Comparison of ENCODE assay signal across 22 cellular contexts in the genomic region with DNA sequence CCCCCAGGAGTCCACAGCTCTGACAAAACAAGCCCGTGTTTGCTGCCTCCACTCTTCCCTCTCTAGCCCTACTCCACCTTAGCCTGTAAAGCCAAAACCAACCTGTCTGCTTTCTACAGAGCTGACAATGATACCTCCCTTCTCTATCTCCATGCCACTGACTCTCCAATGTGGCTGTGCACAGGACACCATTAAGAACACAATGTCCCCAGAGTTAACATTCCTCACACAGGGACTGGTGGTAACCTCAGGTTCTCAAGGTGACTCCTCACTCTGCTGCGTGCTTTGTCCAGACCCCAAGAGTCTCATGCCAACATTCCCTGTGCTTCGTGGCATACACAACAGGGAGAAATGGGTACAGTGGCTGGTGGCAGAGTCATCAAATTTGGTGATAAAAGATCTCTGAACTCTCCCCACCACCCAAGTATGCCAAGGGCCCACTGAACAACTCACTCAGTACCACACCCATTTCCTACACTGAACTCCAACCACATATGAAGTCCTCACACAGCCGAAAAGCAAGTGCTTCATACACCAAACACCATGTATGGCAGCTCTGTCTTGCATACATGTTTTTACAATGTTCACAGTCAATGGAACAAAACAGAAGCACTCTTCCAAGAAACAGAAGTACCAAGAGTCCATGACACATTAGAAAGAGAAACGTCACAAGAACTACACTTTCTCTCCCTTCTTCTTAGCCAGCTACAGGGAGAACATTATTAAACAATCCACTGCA. TPM values are rescaled to one million over a fixed set of nuclear protein-coding genes. Genes with fewer than 3 reads are reported as not detected.
DNase-seq lines count a peak whose midpoint lies in the region; ATAC-seq lines count a peak whose summit lies in the region.
"Had no signal": no experiment of that assay in that cellular context is flagged by ENCODE, and none has a peak within 500 bp of the region (broad histone marks: within the 10 kb centered on the region; RNA-seq: fewer than 3 reads in every experiment).

No MANE protein-coding gene starts in this region.

- CTCF ChIA-PET in activated naive CD4-positive, alpha-beta T cell treated with anti-CD3 and anti-CD28 coated beads for 36 hours (lab: Charles Lee): interaction anchor here (0.8 to 1.3 kb wide), 3 partner anchors 11 to 22 kb away, joined by 3 read pairs; no protein-coding TSS in a partner anchor

- ATAC-seq in natural killer cell treated with Interleukin-12 subunit alpha and Interleukin-12 subunit beta and Interleukin-15 and Interleukin-18, amount 100 ng/mL, for 72 hours: peak in 1 of 2 donors; percentile 36
- ATAC-seq: HepG2, mucosa of descending colon had no signal

- H3K36me3 Mint-ChIP-seq in activated naive CD4-positive, alpha-beta T cell treated with anti-CD3 and anti-CD28 coated beads for 36 hours (ENCODE audit: low read depth): peaks cover 50% of the 10 kb centered on the region
- H3K36me3 Mint-ChIP-seq in activated naive CD8-positive, alpha-beta T cell: peaks cover 23% of the 10 kb centered on the region
- peaks cover 38% of the 10 kb centered on the region for H3K36me3 Mint-ChIP-seq in natural killer cell treated with Interleukin-12 subunit alpha and Interleukin-12 subunit beta and Interleukin-15 and Interleukin-18, amount 100 ng/mL, for 72 hours

- H3K4me3 ChIP-seq in Jurkat, Clone E6-1 (ENCODE audit: low read length): no peak overlapping the region
- H3K4me3 ChIP-seq: esophagus squamous epithelium, MG63, mucosa of descending colon, PC-9, SJSA1, tibial artery had no signal

- H3K4me3 Mint-ChIP-seq in activated naive CD4-positive, alpha-beta T cell treated with anti-CD3 and anti-CD28 coated beads for 36 hours: no peak overlapping the region
- H3K4me3 Mint-ChIP-seq in activated naive CD8-positive, alpha-beta T cell: peak overlapping the region; percentile 72
- no peak overlapping the region for H3K4me3 Mint-ChIP-seq in natural killer cell treated with Interleukin-12 subunit alpha and Interleukin-12 subunit beta and Interleukin-15 and Interleukin-18, amount 100 ng/mL, for 72 hours
- H3K4me3 Mint-ChIP-seq: activated B cell treated with CpG ODN at 0.5 μM for 24 hours had no signal

- no peaks in the 10 kb centered on the region for H3K27me3 Mint-ChIP-seq in activated naive CD4-positive, alpha-beta T cell treated with anti-CD3 and anti-CD28 coated beads for 36 hours (ENCODE audit: low read depth)
- H3K27me3 Mint-ChIP-seq in activated naive CD8-positive, alpha-beta T cell: no peaks in the 10 kb centered on the region
- no peaks in the 10 kb centered on the region for H3K27me3 Mint-ChIP-seq in natural killer cell treated with Interleukin-12 subunit alpha and Interleukin-12 subunit beta and Interleukin-15 and Interleukin-18, amount 100 ng/mL, for 72 hours
- H3K27me3 Mint-ChIP-seq: activated B cell treated with CpG ODN at 0.5 μM for 24 hours had no signal

- H3K4me1 Mint-ChIP-seq in activated naive CD4-positive, alpha-beta T cell treated with anti-CD3 and anti-CD28 coated beads for 36 hours (ENCODE audit: low read depth): peaks cover 50% of the 10 kb centered on the region
- peaks cover 46% of the 10 kb centered on the region for H3K4me1 Mint-ChIP-seq in activated naive CD8-positive, alpha-beta T cell (ENCODE audit: low read depth)
- peaks cover 20 to 29% of the 10 kb centered on the region in 2 donors for H3K4me1 Mint-ChIP-seq in natural killer cell treated with Interleukin-12 subunit alpha and Interleukin-12 subunit beta and Interleukin-15 and Interleukin-18, amount 100 ng/mL, for 72 hours (ENCODE audit: low read depth in 2 of 2)
- H3K4me1 Mint-ChIP-seq: activated B cell treated with CpG ODN at 0.5 μM for 24 hours had no signal

- intact Hi-C loops in activated naive CD4-positive, alpha-beta T cell treated with anti-CD3 and anti-CD28 coated beads for 36 hours (cut with micrococcal nuclease): loop anchor here (1.0 kb wide), 1 partner anchor 47 kb away; the partner anchor contains the start of gene CFAP20

- H3K27ac ChIP-seq in substantia nigra (ENCODE audit: low read depth, low read length, poor library complexity, severe bottlenecking): no peak overlapping the region
- H3K27ac ChIP-seq: C4-2B, esophagus squamous epithelium, PC-9, SJSA1, tibial artery had no signal

- H3K27ac Mint-ChIP-seq in activated naive CD4-positive, alpha-beta T cell treated with anti-CD3 and anti-CD28 coated beads for 36 hours: peak overlapping the region; percentile 83
- H3K27ac Mint-ChIP-seq in activated naive CD8-positive, alpha-beta T cell: peak overlapping the region; percentile 90
- H3K27ac Mint-ChIP-seq in natural killer cell treated with Interleukin-12 subunit alpha and Interleukin-12 subunit beta and Interleukin-15 and Interleukin-18, amount 100 ng/mL, for 72 hours: peak overlapping the region; percentile 13 to 78
- H3K27ac Mint-ChIP-seq: activated B cell treated with CpG ODN at 0.5 μM for 24 hours had no signal

- peak; percentile 11 for DNase-seq in activated naive CD4-positive, alpha-beta T cell treated with anti-CD3 and anti-CD28 coated beads for 36 hours
- no peak for DNase-seq in activated naive CD4-positive, alpha-beta T cell (lab: John Stamatoyannopoulos, UW)
- DNase-seq in Jurkat, Clone E6-1 (ENCODE audit: low read depth, low spot score): peak; percentile 20
- no peak for DNase-seq in natural killer cell treated with Interleukin-12 subunit alpha and Interleukin-12 subunit beta and Interleukin-15 and Interleukin-18, amount 100 ng/mL, for 72 hours (ENCODE audit: low spot score)
- DNase-seq in NCI-H187 (lab: John Stamatoyannopoulos, UW) (no peak), cerebellar nuclear complex (lab: John Stamatoyannopoulos, UW) (no peak), substantia nigra (lab: John Stamatoyannopoulos, UW) (no peak)
- DNase-seq: activated B cell treated with CpG ODN at 0.5 μM for 24 hours; effector CD4-positive, alpha-beta T cell; esophagus squamous epithelium; HCEC 1CT; MG63; mucosa of descending colon; NCI-H1436 treated with DMSO at 0.1 percent for 48 hours; NCI-H226; occipital lobe; PC-9; tibial artery had no signal

- H3K9me3 Mint-ChIP-seq in activated naive CD4-positive, alpha-beta T cell treated with anti-CD3 and anti-CD28 coated beads for 36 hours: no peaks in the 10 kb centered on the region
- H3K9me3 Mint-ChIP-seq in activated naive CD8-positive, alpha-beta T cell (ENCODE audit: low read depth): no peaks in the 10 kb centered on the region
- H3K9me3 Mint-ChIP-seq in natural killer cell treated with Interleukin-12 subunit alpha and Interleukin-12 subunit beta and Interleukin-15 and Interleukin-18, amount 100 ng/mL, for 72 hours: no peaks in the 10 kb centered on the region
- H3K9me3 Mint-ChIP-seq: activated B cell treated with CpG ODN at 0.5 μM for 24 hours had no signal

RNA-seq across cellular contexts. Expression of gene CSNK2A2, which starts 21.1 kb away (rescaled TPM):
- 10 to 100 TPM; 86.0 to 86.7 TPM for total RNA-seq in activated naive CD4-positive, alpha-beta T cell treated with anti-CD3 and anti-CD28 coated beads for 36 hours
- polyA plus RNA-seq in Jurkat, Clone E6-1 (2012; ENCODE audit: insufficient read depth, insufficient read length): 53.7 TPM
- 10 to 100 TPM; 72.6 to 84.5 TPM for total RNA-seq in natural killer cell treated with Interleukin-12 subunit alpha and Interleukin-12 subunit beta and Interleukin-15 and Interleukin-18, amount 100 ng/mL, for 72 hours

RNA-seq across cellular contexts. Expression of gene CFAP20, which starts 47.6 kb away (rescaled TPM):
- total RNA-seq in activated naive CD4-positive, alpha-beta T cell treated with anti-CD3 and anti-CD28 coated beads for 36 hours: 10 to 100 TPM; 31.2 to 31.4 TPM
- polyA plus RNA-seq in Jurkat, Clone E6-1 (2012; ENCODE audit: insufficient read depth, insufficient read length): 141 TPM
- 10 to 100 TPM; 39.2 TPM for total RNA-seq in natural killer cell treated with Interleukin-12 subunit alpha and Interleukin-12 subunit beta and Interleukin-15 and Interleukin-18, amount 100 ng/mL, for 72 hours

Comparison
In these comparisons a context has a peak if more than half of its experiments do, and no peak if none do; other contexts are left out.
1. DNase-seq: peak in activated naive CD4-positive, alpha-beta T cell treated with anti-CD3 and anti-CD28 coated beads for 36 hours (single experiment) and Jurkat, Clone E6-1 (single experiment); none in activated naive CD4-positive, alpha-beta T cell (0 of 4), natural killer cell treated with Interleukin-12 subunit alpha and Interleukin-12 subunit beta and Interleukin-15 and Interleukin-18, amount 100 ng/mL, for 72 hours (single experiment), NCI-H187 (0 of 2), cerebellar nuclear complex (0 of 2) and substantia nigra (0 of 49).
2. Peak in every context shown above with its lines, with median percentiles within 50 percentile points of each other: H3K27ac Mint-ChIP-seq.